1 cellular context compared by ENCODE assay signal in the genomic region with DNA sequence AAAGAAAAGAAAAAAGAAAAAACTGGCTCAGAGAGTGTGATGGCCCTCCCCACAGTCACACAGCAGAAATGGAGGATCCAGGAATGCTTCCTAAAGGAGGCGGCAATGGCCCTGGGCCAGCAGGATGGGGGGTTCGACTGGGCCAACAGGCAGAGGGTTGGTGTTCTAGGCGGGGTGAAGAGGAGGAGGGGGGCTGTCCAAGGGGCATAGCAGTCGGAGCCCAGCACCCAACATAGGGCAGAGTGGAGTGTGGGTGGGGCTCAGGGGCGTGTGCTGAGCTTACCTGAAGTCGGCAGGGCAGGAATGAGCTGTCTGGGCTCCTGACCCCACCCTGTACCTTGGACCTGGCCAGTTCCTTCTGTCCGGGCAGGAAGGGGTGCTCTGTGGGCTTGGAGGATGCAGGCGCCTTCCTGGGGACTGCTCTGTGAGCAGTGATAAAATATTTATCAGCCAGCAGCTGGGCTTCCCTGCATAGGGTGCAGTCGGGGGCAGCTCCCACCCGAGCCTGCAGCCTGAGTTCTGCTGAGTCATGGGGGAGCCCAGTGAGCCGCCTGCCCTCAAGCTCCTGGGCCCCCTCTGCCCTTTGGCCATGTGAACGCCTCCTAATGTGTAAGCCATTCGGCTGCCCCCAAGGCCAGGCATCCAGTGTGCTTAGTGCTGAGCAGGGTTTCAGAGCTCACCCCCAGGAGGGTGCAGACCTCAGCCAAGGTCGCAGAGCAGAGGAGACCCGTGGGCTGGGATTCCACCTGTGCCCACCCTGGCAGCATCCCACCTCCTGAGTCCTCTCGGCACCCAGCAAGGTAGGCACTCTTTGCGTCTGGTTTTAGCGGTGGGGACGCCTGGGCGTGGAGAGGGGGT.
A peak's percentile ranks its signal among the peaks of the same experiment; 100 is the strongest.
TF ChIP-seq lines count a peak whose summit lies in the region.

No MANE protein-coding gene starts in this region.

TF ChIP-seq in HepG2, 621 proteins besides CTCF, POLR2A, EP300 and RAD21 (continued from another document and continues in another):
- TF ChIP-seq, protein P1, sequence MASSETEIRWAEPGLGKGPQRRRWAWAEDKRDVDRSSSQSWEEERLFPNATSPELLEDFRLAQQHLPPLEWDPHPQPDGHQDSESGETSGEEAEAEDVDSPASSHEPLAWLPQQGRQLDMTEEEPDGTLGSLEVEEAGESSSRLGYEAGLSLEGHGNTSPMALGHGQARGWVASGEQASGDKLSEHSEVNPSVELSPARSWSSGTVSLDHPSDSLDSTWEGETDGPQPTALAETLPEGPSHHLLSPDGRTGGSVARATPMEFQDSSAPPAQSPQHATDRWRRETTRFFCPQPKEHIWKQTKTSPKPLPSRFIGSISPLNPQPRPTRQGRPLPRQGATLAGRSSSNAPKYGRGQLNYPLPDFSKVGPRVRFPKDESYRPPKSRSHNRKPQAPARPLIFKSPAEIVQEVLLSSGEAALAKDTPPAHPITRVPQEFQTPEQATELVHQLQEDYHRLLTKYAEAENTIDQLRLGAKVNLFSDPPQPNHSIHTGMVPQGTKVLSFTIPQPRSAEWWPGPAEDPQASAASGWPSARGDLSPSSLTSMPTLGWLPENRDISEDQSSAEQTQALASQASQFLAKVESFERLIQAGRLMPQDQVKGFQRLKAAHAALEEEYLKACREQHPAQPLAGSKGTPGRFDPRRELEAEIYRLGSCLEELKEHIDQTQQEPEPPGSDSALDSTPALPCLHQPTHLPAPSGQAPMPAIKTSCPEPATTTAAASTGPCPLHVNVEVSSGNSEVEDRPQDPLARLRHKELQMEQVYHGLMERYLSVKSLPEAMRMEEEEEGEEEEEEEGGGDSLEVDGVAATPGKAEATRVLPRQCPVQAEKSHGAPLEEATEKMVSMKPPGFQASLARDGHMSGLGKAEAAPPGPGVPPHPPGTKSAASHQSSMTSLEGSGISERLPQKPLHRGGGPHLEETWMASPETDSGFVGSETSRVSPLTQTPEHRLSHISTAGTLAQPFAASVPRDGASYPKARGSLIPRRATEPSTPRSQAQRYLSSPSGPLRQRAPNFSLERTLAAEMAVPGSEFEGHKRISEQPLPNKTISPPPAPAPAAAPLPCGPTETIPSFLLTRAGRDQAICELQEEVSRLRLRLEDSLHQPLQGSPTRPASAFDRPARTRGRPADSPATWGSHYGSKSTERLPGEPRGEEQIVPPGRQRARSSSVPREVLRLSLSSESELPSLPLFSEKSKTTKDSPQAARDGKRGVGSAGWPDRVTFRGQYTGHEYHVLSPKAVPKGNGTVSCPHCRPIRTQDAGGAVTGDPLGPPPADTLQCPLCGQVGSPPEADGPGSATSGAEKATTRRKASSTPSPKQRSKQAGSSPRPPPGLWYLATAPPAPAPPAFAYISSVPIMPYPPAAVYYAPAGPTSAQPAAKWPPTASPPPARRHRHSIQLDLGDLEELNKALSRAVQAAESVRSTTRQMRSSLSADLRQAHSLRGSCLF (CRISPR knock-in tag; IDR thresholded peaks at IDR 0.05; ENCODE audit: borderline replicate concordance), result no peak
- TF ChIP-seq GZF1 (CRISPR knock-in tag; IDR thresholded peaks at IDR 0.05) (no peak), KLF15 (CRISPR knock-in tag; IDR thresholded peaks at IDR 0.05; ENCODE audit: borderline replicate concordance) (no peak), ATF1 (CRISPR knock-in tag; IDR thresholded peaks at IDR 0.05) (no peak), ZNF879 (CRISPR knock-in tag; IDR thresholded peaks at IDR 0.05) (no peak), SOX5 (CRISPR knock-in tag; IDR thresholded peaks at IDR 0.05; ENCODE audit: borderline replicate concordance) (no peak), EHMT2 (IDR thresholded peaks at IDR 0.05; ENCODE audit: borderline replicate concordance, low read depth, low read length) (no peak), NKX3-1 (CRISPR knock-in tag; IDR thresholded peaks at IDR 0.05) (no peak), SATB2 (CRISPR knock-in tag; IDR thresholded peaks at IDR 0.05) (no peak), ZKSCAN8 (CRISPR knock-in tag; IDR thresholded peaks at IDR 0.05; ENCODE audit: borderline replicate concordance) (no peak), KDM5B (CRISPR knock-in tag; IDR thresholded peaks at IDR 0.05; ENCODE audit: borderline replicate concordance) (no peak), NFATC3 (CRISPR knock-in tag; IDR thresholded peaks at IDR 0.05) (no peak), ZBTB3 (CRISPR knock-in tag; IDR thresholded peaks at IDR 0.05; ENCODE audit: borderline replicate concordance, low read depth) (no peak), ZNF577 (CRISPR knock-in tag; IDR thresholded peaks at IDR 0.05; ENCODE audit: borderline replicate concordance, low read depth) (no peak), YEATS4 (CRISPR knock-in tag; IDR thresholded peaks at IDR 0.05; ENCODE audit: borderline replicate concordance) (peak; percentile 60), ZBTB7A (CRISPR knock-in tag; IDR thresholded peaks at IDR 0.05) (peak; percentile 86; the same call in 1 of the 2 replicates), SMYD3 (CRISPR knock-in tag; IDR thresholded peaks at IDR 0.05) (no peak), ZNF354B (CRISPR knock-in tag; IDR thresholded peaks at IDR 0.05) (no peak), PLRG1 (conservative IDR thresholded peaks at IDR 0.05) (no peak), ASH2L (IDR thresholded peaks at IDR 0.05; ENCODE audit: insufficient read length, low read depth, low read length) (no peak)
- TF ChIP-seq, protein P2, sequence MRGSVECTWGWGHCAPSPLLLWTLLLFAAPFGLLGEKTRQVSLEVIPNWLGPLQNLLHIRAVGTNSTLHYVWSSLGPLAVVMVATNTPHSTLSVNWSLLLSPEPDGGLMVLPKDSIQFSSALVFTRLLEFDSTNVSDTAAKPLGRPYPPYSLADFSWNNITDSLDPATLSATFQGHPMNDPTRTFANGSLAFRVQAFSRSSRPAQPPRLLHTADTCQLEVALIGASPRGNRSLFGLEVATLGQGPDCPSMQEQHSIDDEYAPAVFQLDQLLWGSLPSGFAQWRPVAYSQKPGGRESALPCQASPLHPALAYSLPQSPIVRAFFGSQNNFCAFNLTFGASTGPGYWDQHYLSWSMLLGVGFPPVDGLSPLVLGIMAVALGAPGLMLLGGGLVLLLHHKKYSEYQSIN (CRISPR knock-in tag; IDR thresholded peaks at IDR 0.05; ENCODE audit: borderline replicate concordance), result no peak
- TF ChIP-seq, protein P3, sequence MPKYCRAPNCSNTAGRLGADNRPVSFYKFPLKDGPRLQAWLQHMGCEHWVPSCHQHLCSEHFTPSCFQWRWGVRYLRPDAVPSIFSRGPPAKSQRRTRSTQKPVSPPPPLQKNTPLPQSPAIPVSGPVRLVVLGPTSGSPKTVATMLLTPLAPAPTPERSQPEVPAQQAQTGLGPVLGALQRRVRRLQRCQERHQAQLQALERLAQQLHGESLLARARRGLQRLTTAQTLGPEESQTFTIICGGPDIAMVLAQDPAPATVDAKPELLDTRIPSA (CRISPR knock-in tag; IDR thresholded peaks at IDR 0.05; ENCODE audit: borderline replicate concordance), result no peak
- TF ChIP-seq, protein P4, sequence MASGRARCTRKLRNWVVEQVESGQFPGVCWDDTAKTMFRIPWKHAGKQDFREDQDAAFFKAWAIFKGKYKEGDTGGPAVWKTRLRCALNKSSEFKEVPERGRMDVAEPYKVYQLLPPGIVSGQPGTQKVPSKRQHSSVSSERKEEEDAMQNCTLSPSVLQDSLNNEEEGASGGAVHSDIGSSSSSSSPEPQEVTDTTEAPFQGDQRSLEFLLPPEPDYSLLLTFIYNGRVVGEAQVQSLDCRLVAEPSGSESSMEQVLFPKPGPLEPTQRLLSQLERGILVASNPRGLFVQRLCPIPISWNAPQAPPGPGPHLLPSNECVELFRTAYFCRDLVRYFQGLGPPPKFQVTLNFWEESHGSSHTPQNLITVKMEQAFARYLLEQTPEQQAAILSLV (CRISPR knock-in tag; IDR thresholded peaks at IDR 0.05; ENCODE audit: borderline replicate concordance), result no peak
- TF ChIP-seq, protein P5, sequence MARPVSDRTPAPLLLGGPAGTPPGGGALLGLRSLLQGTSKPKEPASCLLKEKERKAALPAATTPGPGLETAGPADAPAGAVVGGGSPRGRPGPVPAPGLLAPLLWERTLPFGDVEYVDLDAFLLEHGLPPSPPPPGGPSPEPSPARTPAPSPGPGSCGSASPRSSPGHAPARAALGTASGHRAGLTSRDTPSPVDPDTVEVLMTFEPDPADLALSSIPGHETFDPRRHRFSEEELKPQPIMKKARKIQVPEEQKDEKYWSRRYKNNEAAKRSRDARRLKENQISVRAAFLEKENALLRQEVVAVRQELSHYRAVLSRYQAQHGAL (CRISPR knock-in tag; IDR thresholded peaks at IDR 0.05; ENCODE audit: not compliant biosample characterization), result no peak
- TF ChIP-seq, protein P6, sequence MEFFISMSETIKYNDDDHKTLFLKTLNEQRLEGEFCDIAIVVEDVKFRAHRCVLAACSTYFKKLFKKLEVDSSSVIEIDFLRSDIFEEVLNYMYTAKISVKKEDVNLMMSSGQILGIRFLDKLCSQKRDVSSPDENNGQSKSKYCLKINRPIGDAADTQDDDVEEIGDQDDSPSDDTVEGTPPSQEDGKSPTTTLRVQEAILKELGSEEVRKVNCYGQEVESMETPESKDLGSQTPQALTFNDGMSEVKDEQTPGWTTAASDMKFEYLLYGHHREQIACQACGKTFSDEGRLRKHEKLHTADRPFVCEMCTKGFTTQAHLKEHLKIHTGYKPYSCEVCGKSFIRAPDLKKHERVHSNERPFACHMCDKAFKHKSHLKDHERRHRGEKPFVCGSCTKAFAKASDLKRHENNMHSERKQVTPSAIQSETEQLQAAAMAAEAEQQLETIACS (CRISPR knock-in tag; IDR thresholded peaks at IDR 0.05), result no peak; the same call in 1 of the 2 replicates
- TF ChIP-seq, protein P7, sequence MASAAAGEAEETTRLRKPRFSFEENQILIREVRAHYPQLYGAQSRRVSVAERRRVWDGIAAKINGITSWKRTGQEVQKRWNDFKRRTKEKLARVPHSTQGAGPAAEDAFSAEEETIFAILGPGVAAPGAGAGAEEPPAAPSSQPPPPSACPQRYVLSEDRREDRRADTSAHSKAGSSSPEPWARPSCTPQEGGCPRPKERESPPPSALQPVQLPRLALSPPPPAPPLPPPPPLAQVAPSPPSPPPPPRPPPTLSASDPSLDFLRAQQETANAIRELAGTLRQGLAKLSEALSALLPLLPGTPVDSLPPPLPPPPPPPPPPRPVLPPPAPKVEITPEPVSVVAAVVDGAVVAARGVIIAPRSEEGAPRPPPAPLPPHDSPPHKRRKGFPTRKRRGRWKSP (CRISPR knock-in tag; IDR thresholded peaks at IDR 0.05), result no peak; the same call in 1 of the 2 replicates
- TF ChIP-seq, protein P8, sequence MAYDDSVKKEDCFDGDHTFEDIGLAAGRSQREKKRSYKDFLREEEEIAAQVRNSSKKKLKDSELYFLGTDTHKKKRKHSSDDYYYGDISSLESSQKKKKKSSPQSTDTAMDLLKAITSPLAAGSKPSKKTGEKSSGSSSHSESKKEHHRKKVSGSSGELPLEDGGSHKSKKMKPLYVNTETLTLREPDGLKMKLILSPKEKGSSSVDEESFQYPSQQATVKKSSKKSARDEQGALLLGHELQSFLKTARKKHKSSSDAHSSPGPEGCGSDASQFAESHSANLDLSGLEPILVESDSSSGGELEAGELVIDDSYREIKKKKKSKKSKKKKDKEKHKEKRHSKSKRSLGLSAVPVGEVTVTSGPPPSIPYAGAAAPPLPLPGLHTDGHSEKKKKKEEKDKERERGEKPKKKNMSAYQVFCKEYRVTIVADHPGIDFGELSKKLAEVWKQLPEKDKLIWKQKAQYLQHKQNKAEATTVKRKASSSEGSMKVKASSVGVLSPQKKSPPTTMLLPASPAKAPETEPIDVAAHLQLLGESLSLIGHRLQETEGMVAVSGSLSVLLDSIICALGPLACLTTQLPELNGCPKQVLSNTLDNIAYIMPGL (CRISPR knock-in tag; IDR thresholded peaks at IDR 0.05; ENCODE audit: borderline replicate concordance in 1 of 2, low read depth in 1 of 2), result peak; percentile 36 to 59; a peak in 2 of 4 replicates
- TF ChIP-seq, protein P9, sequence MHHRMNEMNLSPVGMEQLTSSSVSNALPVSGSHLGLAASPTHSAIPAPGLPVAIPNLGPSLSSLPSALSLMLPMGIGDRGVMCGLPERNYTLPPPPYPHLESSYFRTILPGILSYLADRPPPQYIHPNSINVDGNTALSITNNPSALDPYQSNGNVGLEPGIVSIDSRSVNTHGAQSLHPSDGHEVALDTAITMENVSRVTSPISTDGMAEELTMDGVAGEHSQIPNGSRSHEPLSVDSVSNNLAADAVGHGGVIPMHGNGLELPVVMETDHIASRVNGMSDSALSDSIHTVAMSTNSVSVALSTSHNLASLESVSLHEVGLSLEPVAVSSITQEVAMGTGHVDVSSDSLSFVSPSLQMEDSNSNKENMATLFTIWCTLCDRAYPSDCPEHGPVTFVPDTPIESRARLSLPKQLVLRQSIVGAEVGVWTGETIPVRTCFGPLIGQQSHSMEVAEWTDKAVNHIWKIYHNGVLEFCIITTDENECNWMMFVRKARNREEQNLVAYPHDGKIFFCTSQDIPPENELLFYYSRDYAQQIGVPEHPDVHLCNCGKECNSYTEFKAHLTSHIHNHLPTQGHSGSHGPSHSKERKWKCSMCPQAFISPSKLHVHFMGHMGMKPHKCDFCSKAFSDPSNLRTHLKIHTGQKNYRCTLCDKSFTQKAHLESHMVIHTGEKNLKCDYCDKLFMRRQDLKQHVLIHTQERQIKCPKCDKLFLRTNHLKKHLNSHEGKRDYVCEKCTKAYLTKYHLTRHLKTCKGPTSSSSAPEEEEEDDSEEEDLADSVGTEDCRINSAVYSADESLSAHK (CRISPR knock-in tag; IDR thresholded peaks at IDR 0.05; ENCODE audit: borderline replicate concordance), result no peak
- TF ChIP-seq, protein P10, sequence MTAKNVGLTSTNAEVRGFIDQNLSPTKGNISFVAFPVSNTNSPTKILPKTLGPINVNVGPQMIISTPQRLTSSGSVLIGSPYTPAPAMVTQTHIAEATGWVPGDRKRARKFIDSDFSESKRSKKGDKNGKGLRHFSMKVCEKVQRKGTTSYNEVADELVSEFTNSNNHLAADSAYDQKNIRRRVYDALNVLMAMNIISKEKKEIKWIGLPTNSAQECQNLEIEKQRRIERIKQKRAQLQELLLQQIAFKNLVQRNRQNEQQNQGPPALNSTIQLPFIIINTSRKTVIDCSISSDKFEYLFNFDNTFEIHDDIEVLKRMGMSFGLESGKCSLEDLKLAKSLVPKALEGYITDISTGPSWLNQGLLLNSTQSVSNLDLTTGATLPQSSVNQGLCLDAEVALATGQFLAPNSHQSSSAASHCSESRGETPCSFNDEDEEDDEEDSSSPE (CRISPR knock-in tag; IDR thresholded peaks at IDR 0.05), result no peak
- TF ChIP-seq, protein P11, sequence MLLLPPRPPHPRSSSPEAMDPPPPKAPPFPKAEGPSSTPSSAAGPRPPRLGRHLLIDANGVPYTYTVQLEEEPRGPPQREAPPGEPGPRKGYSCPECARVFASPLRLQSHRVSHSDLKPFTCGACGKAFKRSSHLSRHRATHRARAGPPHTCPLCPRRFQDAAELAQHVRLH (CRISPR knock-in tag; IDR thresholded peaks at IDR 0.05; ENCODE audit: borderline replicate concordance, low read depth), result no peak
- TF ChIP-seq, protein P12, sequence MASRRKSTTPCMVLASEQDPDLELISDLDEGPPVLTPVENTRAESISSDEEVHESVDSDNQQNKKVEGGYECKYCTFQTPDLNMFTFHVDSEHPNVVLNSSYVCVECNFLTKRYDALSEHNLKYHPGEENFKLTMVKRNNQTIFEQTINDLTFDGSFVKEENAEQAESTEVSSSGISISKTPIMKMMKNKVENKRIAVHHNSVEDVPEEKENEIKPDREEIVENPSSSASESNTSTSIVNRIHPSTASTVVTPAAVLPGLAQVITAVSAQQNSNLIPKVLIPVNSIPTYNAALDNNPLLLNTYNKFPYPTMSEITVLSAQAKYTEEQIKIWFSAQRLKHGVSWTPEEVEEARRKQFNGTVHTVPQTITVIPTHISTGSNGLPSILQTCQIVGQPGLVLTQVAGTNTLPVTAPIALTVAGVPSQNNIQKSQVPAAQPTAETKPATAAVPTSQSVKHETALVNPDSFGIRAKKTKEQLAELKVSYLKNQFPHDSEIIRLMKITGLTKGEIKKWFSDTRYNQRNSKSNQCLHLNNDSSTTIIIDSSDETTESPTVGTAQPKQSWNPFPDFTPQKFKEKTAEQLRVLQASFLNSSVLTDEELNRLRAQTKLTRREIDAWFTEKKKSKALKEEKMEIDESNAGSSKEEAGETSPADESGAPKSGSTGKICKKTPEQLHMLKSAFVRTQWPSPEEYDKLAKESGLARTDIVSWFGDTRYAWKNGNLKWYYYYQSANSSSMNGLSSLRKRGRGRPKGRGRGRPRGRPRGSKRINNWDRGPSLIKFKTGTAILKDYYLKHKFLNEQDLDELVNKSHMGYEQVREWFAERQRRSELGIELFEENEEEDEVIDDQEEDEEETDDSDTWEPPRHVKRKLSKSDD (CRISPR knock-in tag; IDR thresholded peaks at IDR 0.05; ENCODE audit: low read depth), result peak; percentile 69; the same call in 1 of the 2 replicates
